14 cellular contexts compared by ENCODE assay signal in genomic region chr9:134857451-134857850, GRCh38. TPM values are rescaled to one million over a fixed set of nuclear protein-coding genes. Genes with fewer than 3 reads are reported as not detected.
"Had no signal": no experiment of that assay in that cellular context is flagged by ENCODE, and none has a peak within 500 bp of the region (broad histone marks: within the 10 kb centered on the region; RNA-seq: fewer than 3 reads in every experiment).

No MANE protein-coding gene starts in this region.

RNA-seq across cellular contexts. Expression of gene FCN2, which starts 23.2 kb away (rescaled TPM):
- total RNA-seq: activated B cell treated with CpG ODN at 0.5 μM for 24 hours; activated CD4-positive, alpha-beta memory T cell treated with anti-CD3 and anti-CD28 coated beads, Interleukin-2, amount 10 ng/mL, durations not matched to agents 7 days and 5 days; activated CD4-positive, alpha-beta T cell treated with anti-CD3 and anti-CD28 coated beads, Interleukin-2, amount 10 ng/mL, durations not matched to agents 7 days and 5 days; activated CD8-positive, alpha-beta memory T cell treated with anti-CD3 and anti-CD28 coated beads for 36 hours; activated naive CD4-positive, alpha-beta T cell treated with anti-CD3 and anti-CD28 coated beads for 36 hours; activated naive CD4-positive, alpha-beta T cell treated with anti-CD3 and anti-CD28 coated beads, Interleukin-2, amount 50 U/mL, for 72 hours; activated naive CD8-positive, alpha-beta T cell treated with anti-CD3 and anti-CD28 coated beads, Interleukin-2, amount 10 ng/mL, durations not matched to agents 7 days and 5 days; activated T-cell treated with anti-CD3 and anti-CD28 coated beads, Interleukin-2, amount 50 U/mL, for 4 hours; activated T-cell treated with anti-CD3 and anti-CD28 coated beads, Interleukin-2, amount 50 U/mL, for 72 hours; astrocyte; body of pancreas; cardiac septum; cerebellum had no signal
- polyA plus RNA-seq: aorta had no signal
